1 cellular context compared by ENCODE assay signal in genomic region chr17:66347661-66348604, GRCh38.
TF ChIP-seq lines count a peak whose summit lies in the region.

No MANE protein-coding gene starts in this region.

TF ChIP-seq in HEK293, 187 proteins besides CTCF, POLR2A, EP300 and RAD21 (continued from another document and continues in another):
- TF ChIP-seq PATZ1 (tag by site-specific recombination; IDR thresholded peaks at IDR 0.05) = peak; percentile 55
- TF ChIP-seq ZNF26 (tag by site-specific recombination; IDR thresholded peaks at IDR 0.05) = no peak
- TF ChIP-seq SP3 (tag by site-specific recombination; IDR thresholded peaks at IDR 0.05) = no peak
- 0 out of 2 replicates have a peak, but pooled peaks have one; percentile 65 for TF ChIP-seq KLF17 (tag by site-specific recombination; IDR thresholded peaks at IDR 0.05)
- peak; percentile 30; the same call in 1 of the 2 replicates for TF ChIP-seq TSHZ1 (tag by site-specific recombination; IDR thresholded peaks at IDR 0.05; ENCODE audit: borderline replicate concordance)
- peak; percentile 22; the same call in 1 of the 2 replicates for TF ChIP-seq HIC1 (tag by site-specific recombination; IDR thresholded peaks at IDR 0.05)
- no peak for TF ChIP-seq ZNF621 (tag by site-specific recombination; IDR thresholded peaks at IDR 0.05)
- TF ChIP-seq ZNF626 (tag by site-specific recombination; IDR thresholded peaks at IDR 0.05) = no peak
- TF ChIP-seq ZNF76 (tag by site-specific recombination; IDR thresholded peaks at IDR 0.05; ENCODE audit: borderline replicate concordance, low read depth) = no peak
- TF ChIP-seq GLI2 (tag by site-specific recombination; IDR thresholded peaks at IDR 0.05; ENCODE audit: borderline replicate concordance, low read depth) = no peak
- TF ChIP-seq ZNF449 (tag by site-specific recombination; IDR thresholded peaks at IDR 0.05) = 0 out of 2 replicates have a peak, but pooled peaks have one; percentile 7
- TF ChIP-seq REST (tag by site-specific recombination; IDR thresholded peaks at IDR 0.05) = no peak
- no peak for TF ChIP-seq ZNF302 (tag by site-specific recombination; IDR thresholded peaks at IDR 0.05; ENCODE audit: low read depth)
- no peak for TF ChIP-seq ZNF184 (tag by site-specific recombination; IDR thresholded peaks at IDR 0.05)
- TF ChIP-seq ZNF175 (tag by site-specific recombination; IDR thresholded peaks at IDR 0.05) = no peak
- no peak for TF ChIP-seq ZNF670 (tag by site-specific recombination; IDR thresholded peaks at IDR 0.05; ENCODE audit: low read depth)
- peak; percentile 80; the same call in 1 of the 2 replicates for TF ChIP-seq KLF7 (tag by site-specific recombination; IDR thresholded peaks at IDR 0.05; ENCODE audit: borderline replicate concordance)
- TF ChIP-seq ZNF624 (tag by site-specific recombination; IDR thresholded peaks at IDR 0.05) = no peak
- 0 out of 2 replicates have a peak, but pooled peaks have one; percentile 7 for TF ChIP-seq PRDM10 (tag by site-specific recombination; IDR thresholded peaks at IDR 0.05)
- TF ChIP-seq ZNF311 (tag by site-specific recombination; IDR thresholded peaks at IDR 0.05; ENCODE audit: borderline replicate concordance) = no peak
- TF ChIP-seq FEZF1 (tag by site-specific recombination; IDR thresholded peaks at IDR 0.05) = peak; percentile 94
- no peak for TF ChIP-seq HOXA7 (CRISPR knock-in tag; IDR thresholded peaks at IDR 0.05; ENCODE audit: borderline replicate concordance)
- TF ChIP-seq ZNF837 (tag by site-specific recombination; IDR thresholded peaks at IDR 0.05) = no peak
- no peak for TF ChIP-seq ZNF366 (tag by site-specific recombination; conservative IDR thresholded peaks at IDR 0.05)
- peak; percentile 94 for TF ChIP-seq OSR2 (tag by site-specific recombination; IDR thresholded peaks at IDR 0.05)
- TF ChIP-seq KLF8 (tag by site-specific recombination; IDR thresholded peaks at IDR 0.05) = 0 out of 2 replicates have a peak, but pooled peaks have one; percentile 36
- TF ChIP-seq GLI4 (tag by site-specific recombination; IDR thresholded peaks at IDR 0.05) = no peak
- peak; percentile 63 for TF ChIP-seq PRDM4 (tag by site-specific recombination; IDR thresholded peaks at IDR 0.05)
- no peak for TF ChIP-seq ZBTB48 (tag by site-specific recombination; IDR thresholded peaks at IDR 0.05)
- TF ChIP-seq ZNF239 (tag by site-specific recombination; IDR thresholded peaks at IDR 0.05) = no peak
